Comparison of ENCODE assay signal across 15 cellular contexts in genomic region chr5:168948746-168949145, GRCh38.
DNase-seq lines count a peak whose midpoint lies in the region; ATAC-seq and TF ChIP-seq lines count a peak whose summit lies in the region.
"Had no signal": no experiment of that assay in that cellular context is flagged by ENCODE, and none has a peak within 500 bp of the region (broad histone marks: within the 10 kb centered on the region; RNA-seq: fewer than 3 reads in every experiment).

No MANE protein-coding gene starts in this region.

- no peaks in the 10 kb centered on the region for H3K36me3 ChIP-seq in GM23248 (ENCODE audit: low read depth)
- H3K36me3 ChIP-seq in mammary epithelial cell (ENCODE audit: insufficient read depth, low read length) = no peaks in the 10 kb centered on the region
- H3K36me3 ChIP-seq in CD8-positive, alpha-beta memory T cell (ENCODE audit: insufficient read depth, low read length) = no peaks in the 10 kb centered on the region
- H3K36me3 ChIP-seq in H7 (replicated peaks; ENCODE audit: control insufficient read depth, insufficient read depth, low read length) = no peaks in the 10 kb centered on the region
- H3K36me3 ChIP-seq: BE2C had no signal

- H3K4me3 ChIP-seq in GM23248 (no peak overlapping the region), mammary epithelial cell (replicated peaks in 1 of 3; ENCODE audit: insufficient read depth in 1 of 3, low read depth in 2 of 3, low read length in 3 of 3) (no peak overlapping the region), H7 (ENCODE audit: insufficient read depth, low read depth, low read length) (no peak overlapping the region)
- H3K4me3 ChIP-seq in CD8-positive, alpha-beta memory T cell (ENCODE audit: low read length) = no peak overlapping the region

- DNase-seq in AG20443 (ENCODE audit: low spot score) (peak; percentile 21), GM23248 (peak; percentile 37), mammary epithelial cell (peak; percentile 27), foreskin keratinocyte (peak in 1 of 2 donors; percentile 18), H7 (no peak)
- no peak for DNase-seq in CD8-positive, alpha-beta memory T cell
- DNase-seq: BE2C; C1 segment of cervical spinal cord; CD4-positive, CD25-positive, alpha-beta regulatory T cell; DMS153; DMS79; GDM1; GOT3; H9 had no signal

- in situ Hi-C loops in GM23248 (cut with MboI) = no loop called here
- in situ Hi-C loops in mammary epithelial cell (cut with MboI; ENCODE audit: low sequenced_read_pairs in 2 of 2) = no loop called here

- POLR2A ChIA-PET in CD8-positive, alpha-beta memory T cell (lab: Charles Lee) = no interaction called here

- H3K27ac Mint-ChIP-seq in activated T-helper 17 cell treated with anti-CD3 and anti-CD28 coated beads, Interleukin-2, amount 50 U/mL, for 72 hours = no peak overlapping the region
- H3K27ac Mint-ChIP-seq in CD8-positive, alpha-beta memory T cell = no peak overlapping the region
- H3K27ac Mint-ChIP-seq: CD4-positive, CD25-positive, alpha-beta regulatory T cell had no signal

- WGBS in GM23248 (ENCODE audit: low coverage in 1 of 2, low lambda C conversion rate in 2 of 2, missing lambda C conversion rate in 2 of 2), 2 experiments = 63 to 71% methylated on average over 3 of the region's 3 CpGs
- WGBS in mammary epithelial cell (ENCODE audit: low coverage, missing lambda C conversion rate) = 93% methylated on average over 3 of the region's 3 CpGs

- H4K20me1 ChIP-seq in GM23248 (ENCODE audit: insufficient read depth) (no peaks in the 10 kb centered on the region), mammary epithelial cell (ENCODE audit: insufficient read depth, low read length) (no peaks in the 10 kb centered on the region)

- no peaks in the 10 kb centered on the region for H3K4me1 Mint-ChIP-seq in activated T-helper 17 cell treated with anti-CD3 and anti-CD28 coated beads, Interleukin-2, amount 50 U/mL, for 72 hours
- H3K4me1 Mint-ChIP-seq in CD8-positive, alpha-beta memory T cell = no peaks in the 10 kb centered on the region

- TF ChIP-seq CTCF in mammary epithelial cell (conservative IDR thresholded peaks at IDR 0.05 in 1 of 2, IDR thresholded peaks at IDR 0.05 in 1 of 2; ENCODE audit: extremely low read depth in 1 of 2, insufficient read depth in 1 of 2, low read depth in 1 of 2, low read length in 2 of 2) = no peak
- TF ChIP-seq CTCF in foreskin keratinocyte (conservative IDR thresholded peaks at IDR 0.05) = no peak

- CTCF ChIA-PET in mammary epithelial cell (lab: Charles Lee; ENCODE audit: low non-redundant PET) = interaction anchor here (0.8 kb wide), 1 partner anchor 9 kb away, joined by 6 read pairs; no protein-coding TSS in a partner anchor
- CTCF ChIA-PET in CD8-positive, alpha-beta memory T cell (lab: Charles Lee) = no interaction called here

- peaks cover 5% of the 10 kb centered on the region; the same call in 1 of the 2 replicates for H3F3A ChIP-seq in GM23248 (ENCODE audit: insufficient read depth)

- no TSS peak for BruUV-seq in mammary epithelial cell (replicated peaks; lab: Mats Ljungman, UMichigan)

- H3K9ac ChIP-seq in GM23248 (no peak overlapping the region), mammary epithelial cell (ENCODE audit: insufficient read depth, low read length) (no peak overlapping the region)

- H3K4me2 ChIP-seq in GM23248 (ENCODE audit: unreplicated experiment) (no peak overlapping the region), mammary epithelial cell (ENCODE audit: insufficient read depth, low read depth, low read length) (no peak overlapping the region)

- no peaks in the 10 kb centered on the region for H3K9me3 Mint-ChIP-seq in activated T-helper 17 cell treated with anti-CD3 and anti-CD28 coated beads, Interleukin-2, amount 50 U/mL, for 72 hours
- H3K9me3 Mint-ChIP-seq in CD8-positive, alpha-beta memory T cell = no peaks in the 10 kb centered on the region
- H3K9me3 Mint-ChIP-seq: CD4-positive, CD25-positive, alpha-beta regulatory T cell; H9 had no signal

- H3K36me3 Mint-ChIP-seq in activated T-helper 17 cell treated with anti-CD3 and anti-CD28 coated beads, Interleukin-2, amount 50 U/mL, for 72 hours (ENCODE audit: low read depth) = no peaks in the 10 kb centered on the region
- H3K36me3 Mint-ChIP-seq in CD8-positive, alpha-beta memory T cell = no peaks in the 10 kb centered on the region
- H3K36me3 Mint-ChIP-seq: CD4-positive, CD25-positive, alpha-beta regulatory T cell had no signal

- H3K4me3 Mint-ChIP-seq in activated T-helper 17 cell treated with anti-CD3 and anti-CD28 coated beads, Interleukin-2, amount 50 U/mL, for 72 hours = no peak overlapping the region
- H3K4me3 Mint-ChIP-seq in CD8-positive, alpha-beta memory T cell = no peak overlapping the region
- H3K4me3 Mint-ChIP-seq: CD4-positive, CD25-positive, alpha-beta regulatory T cell; H9 had no signal

- H3K9me2 ChIP-seq in GM23248 (ENCODE audit: insufficient read depth) = no peaks in the 10 kb centered on the region

- H3K27me3 Mint-ChIP-seq in activated T-helper 17 cell treated with anti-CD3 and anti-CD28 coated beads, Interleukin-2, amount 50 U/mL, for 72 hours = no peaks in the 10 kb centered on the region
- H3K27me3 Mint-ChIP-seq in CD8-positive, alpha-beta memory T cell = peaks cover 3 to 4% of the 10 kb centered on the region in 2 donors

- H3K79me2 ChIP-seq in GM23248 (ENCODE audit: insufficient read depth) (no peaks in the 10 kb centered on the region), mammary epithelial cell (ENCODE audit: insufficient read depth, low read length) (no peaks in the 10 kb centered on the region)

- H2AFZ ChIP-seq in GM23248 (no peak overlapping the region), mammary epithelial cell (ENCODE audit: low read depth, low read length) (no peak overlapping the region)

- H3K27me3 ChIP-seq in GM23248 (replicated peaks; ENCODE audit: insufficient read depth) (no peaks in the 10 kb centered on the region), mammary epithelial cell (ENCODE audit: insufficient read depth, low read length) (no peaks in the 10 kb centered on the region), foreskin keratinocyte (no peaks in the 10 kb centered on the region), H7 (ENCODE audit: control insufficient read depth, insufficient read depth, low read length) (no peaks in the 10 kb centered on the region)
- no peaks in the 10 kb centered on the region for H3K27me3 ChIP-seq in CD8-positive, alpha-beta memory T cell (ENCODE audit: insufficient read depth, low read length, poor library complexity, severe bottlenecking)
- H3K27me3 ChIP-seq: BE2C had no signal

- intact Hi-C loops in mammary epithelial cell (cut with micrococcal nuclease) = no loop called here

- peak; percentile 24 for ATAC-seq in foreskin keratinocyte
- no peak for ATAC-seq in activated T-helper 17 cell treated with anti-CD3 and anti-CD28 coated beads, Interleukin-2, amount 50 U/mL, for 72 hours (replicated peaks)

- dilution Hi-C loops in mammary epithelial cell (cut with HindIII; ENCODE audit: low sequenced_read_pairs) = loop anchor here (5.0 kb wide), 1 partner anchor 81 kb away; no protein-coding TSS in a partner anchor

- H3K27ac ChIP-seq in GM23248 (no peak overlapping the region), mammary epithelial cell (ENCODE audit: insufficient read depth, low read depth, low read length) (no peak overlapping the region), foreskin keratinocyte (no peak overlapping the region)
- no peak overlapping the region for H3K27ac ChIP-seq in CD8-positive, alpha-beta memory T cell (ENCODE audit: low read depth, low read length)

- peaks cover 13% of the 10 kb centered on the region; the same call in 1 of the 2 replicates for H3K4me1 ChIP-seq in GM23248 (ENCODE audit: insufficient read depth)
- H3K4me1 ChIP-seq in mammary epithelial cell (ENCODE audit: insufficient read depth, low read length) = no peaks in the 10 kb centered on the region
- H3K4me1 ChIP-seq in foreskin keratinocyte = no peaks in the 10 kb centered on the region
- no peaks in the 10 kb centered on the region for H3K4me1 ChIP-seq in CD8-positive, alpha-beta memory T cell (ENCODE audit: insufficient read depth, low read length)

- no peaks in the 10 kb centered on the region for H3K9me3 ChIP-seq in GM23248 (ENCODE audit: low read depth)
- no peaks in the 10 kb centered on the region for H3K9me3 ChIP-seq in mammary epithelial cell (replicated peaks; ENCODE audit: insufficient read depth, low read length)
- no peaks in the 10 kb centered on the region for H3K9me3 ChIP-seq in CD8-positive, alpha-beta memory T cell (ENCODE audit: low read length)
- H3K9me3 ChIP-seq: BE2C had no signal

Comparison
In these comparisons a context has a peak if more than half of its experiments do, and no peak if none do; other contexts are left out.
1. DNase-seq: peak in AG20443 (single experiment), GM23248 (single experiment) and mammary epithelial cell (single experiment); none in CD8-positive, alpha-beta memory T cell (0 of 5) and H7 (single experiment).